In genomic region chr16:30602595-30603277, GRCh38 we compare ENCODE assay signal across 2 cellular contexts.
TF ChIP-seq lines count a peak whose summit lies in the region.

No MANE protein-coding gene starts in this region.

TF ChIP-seq in HCT116, 20 proteins besides CTCF, POLR2A, EP300 and RAD21:
- 0 out of 2 replicates have a peak, but pooled peaks have one; percentile 11 for TF ChIP-seq ZFX (IDR thresholded peaks at IDR 0.05)
- TF ChIP-seq CBX3 (IDR thresholded peaks at IDR 0.05; ENCODE audit: low read depth), result no peak

TF ChIP-seq in GM12878, 131 proteins besides CTCF, POLR2A, EP300 and RAD21:
- no peak for TF ChIP-seq KAT2A (conservative IDR thresholded peaks at IDR 0.05; ENCODE audit: control insufficient read depth, low read depth, low read length)
- no peak for TF ChIP-seq PBX3 (IDR thresholded peaks at IDR 0.05; ENCODE audit: insufficient replicate concordance, low read depth, low read length)
- no peak for TF ChIP-seq E2F8 (IDR thresholded peaks at IDR 0.05; ENCODE audit: low read depth, partially characterized antibody)
- TF ChIP-seq SMAD1 (IDR thresholded peaks at IDR 0.05; ENCODE audit: low read depth, partially characterized antibody), result no peak
- no peak for TF ChIP-seq TBL1XR1 (IDR thresholded peaks at IDR 0.05; ENCODE audit: low read depth, low read length)
- TF ChIP-seq ZNF274 (IDR thresholded peaks at IDR 0.05; ENCODE audit: insufficient read depth, insufficient read length), result no peak
- TF ChIP-seq USF1 (IDR thresholded peaks at IDR 0.05; ENCODE audit: borderline replicate concordance, extremely low read length, insufficient read depth, low read depth, low read length), result no peak
- TF ChIP-seq IKZF1 (conservative IDR thresholded peaks at IDR 0.05), result no peak
- no peak for TF ChIP-seq STAT1 (conservative IDR thresholded peaks at IDR 0.05)
TF ChIP-seq in GM12878: peak in this region for 0.
